In genomic region chr9:92774274-92774673, GRCh38 we compare ENCODE assay signal across 13 cellular contexts. TPM values are rescaled to one million over a fixed set of nuclear protein-coding genes. Genes with fewer than 3 reads are reported as not detected.
DNase-seq lines count a peak whose midpoint lies in the region; ATAC-seq, FAIRE-seq and TF ChIP-seq lines count a peak whose summit lies in the region.
"Had no signal": no experiment of that assay in that cellular context is flagged by ENCODE, and none has a peak within 500 bp of the region (broad histone marks: within the 10 kb centered on the region; RNA-seq: fewer than 3 reads in every experiment).

No MANE protein-coding gene starts in this region.

- no peak for TF ChIP-seq CTCF in AG10803 (conservative IDR thresholded peaks at IDR 0.05; ENCODE audit: low read length)
- TF ChIP-seq CTCF in brain microvascular endothelial cell (IDR thresholded peaks at IDR 0.05; ENCODE audit: low read depth, low read length, missing control alignments): no peak
- TF ChIP-seq CTCF in osteocyte (IDR thresholded peaks at IDR 0.05): no peak

- H3K27me3 ChIP-seq in brain microvascular endothelial cell (replicated peaks) (no peaks in the 10 kb centered on the region), small intestine (ENCODE audit: control insufficient read depth in 2 of 2, insufficient read depth in 2 of 2, low read length in 2 of 2) (peaks cover 2 to 4% of the 10 kb centered on the region in 2 donors)
- H3K27me3 ChIP-seq: ascending aorta had no signal

- no peaks in the 10 kb centered on the region for H3K36me3 Mint-ChIP-seq in osteocyte (ENCODE audit: unreplicated experiment)

- DNase-seq in AG10803 (ENCODE audit: low read depth) (peak; percentile 98), HS-5 (ENCODE audit: low read depth) (peak; percentile 80), brain microvascular endothelial cell (peak; percentile 62), kidney tubule cell (ENCODE audit: low spot score) (peak; percentile 74), osteocyte (ENCODE audit: extremely low spot score, unreplicated experiment) (no peak), small intestine (no peak)
- DNase-seq: activated CD4-positive, CD25-positive, alpha-beta regulatory T cell; activated T-cell treated with anti-CD3 and anti-CD28 coated beads, Interleukin-2, amount 50 U/mL, for 24 hours; KG1; SHP77 treated with DMSO at 0.1 percent for 48 hours had no signal

- no peak overlapping the region for H3K27ac Mint-ChIP-seq in osteocyte (ENCODE audit: unreplicated experiment)
- H3K27ac Mint-ChIP-seq: activated T-cell treated with anti-CD3 and anti-CD28 coated beads, Interleukin-2, amount 50 U/mL, for 24 hours had no signal

- no peaks in the 10 kb centered on the region for H3K4me1 ChIP-seq in small intestine (ENCODE audit: control insufficient read depth in 2 of 2, insufficient read depth in 1 of 2, low read depth in 1 of 2, low read length in 1 of 2)
- H3K4me1 ChIP-seq: ascending aorta had no signal

- no peak for FAIRE-seq in small intestine (lab: Jason Lieb, UNC)

- H3K27me3 Mint-ChIP-seq in osteocyte (ENCODE audit: unreplicated experiment): peaks cover 6% of the 10 kb centered on the region
- H3K27me3 Mint-ChIP-seq: activated T-cell treated with anti-CD3 and anti-CD28 coated beads, Interleukin-2, amount 50 U/mL, for 24 hours had no signal

- WGBS in small intestine, 3 donors: 61 to 83% (median 76%) methylated on average over 1 of the region's 1 CpG

- H3K4me3 ChIP-seq in AG10803 (ENCODE audit: low read length) (no peak overlapping the region), brain microvascular endothelial cell (ENCODE audit: low read depth, low read length) (no peak overlapping the region), small intestine (ENCODE audit: low read depth in 1 of 2, low read length in 2 of 2) (no peak overlapping the region)
- H3K4me3 ChIP-seq: ascending aorta had no signal

- no peak for ATAC-seq in HG03095 (IDR thresholded peaks at IDR 0.05; ENCODE audit: unreplicated experiment)
- ATAC-seq in GM18873 (IDR thresholded peaks at IDR 0.05; ENCODE audit: low FRiP score, unreplicated experiment): no peak

- no peak overlapping the region for H3K27ac ChIP-seq in brain microvascular endothelial cell
- no peak overlapping the region for H3K27ac ChIP-seq in small intestine (ENCODE audit: low read depth in 1 of 2, low read length in 1 of 2)
- H3K27ac ChIP-seq: ascending aorta had no signal

- H3K9me3 ChIP-seq in small intestine (ENCODE audit: control insufficient read depth, low read depth): no peaks in the 10 kb centered on the region
- H3K9me3 ChIP-seq: ascending aorta had no signal

- no peaks in the 10 kb centered on the region for H3K9me3 Mint-ChIP-seq in osteocyte (ENCODE audit: unreplicated experiment)
- H3K9me3 Mint-ChIP-seq: activated T-cell treated with anti-CD3 and anti-CD28 coated beads, Interleukin-2, amount 50 U/mL, for 24 hours had no signal

- in situ Hi-C loops in brain microvascular endothelial cell (cut with HindIII; ENCODE audit: low pct_ligation_motif_present, low sequenced_read_pairs): no loop called here

- no peak overlapping the region for H3K4me3 Mint-ChIP-seq in osteocyte (ENCODE audit: unreplicated experiment)
- H3K4me3 Mint-ChIP-seq: activated T-cell treated with anti-CD3 and anti-CD28 coated beads, Interleukin-2, amount 50 U/mL, for 24 hours had no signal

- no peaks in the 10 kb centered on the region for H3K36me3 ChIP-seq in brain microvascular endothelial cell (replicated peaks)
- H3K36me3 ChIP-seq in small intestine (ENCODE audit: control insufficient read depth in 2 of 2, insufficient read depth in 2 of 2, low read length in 2 of 2): no peaks in the 10 kb centered on the region
- H3K36me3 ChIP-seq: ascending aorta had no signal

- no peaks in the 10 kb centered on the region for H3K4me1 Mint-ChIP-seq in osteocyte (ENCODE audit: unreplicated experiment)

RNA-seq across cellular contexts. Expression of gene BICD2, which starts 9.6 kb away (rescaled TPM):
- 34.8 and 35.4 TPM in 2 replicates for total RNA-seq in osteocyte
- 1 to 10 TPM in 2 of 3 donors, under 1 TPM in 1; 0.67 to 5.4 (median 1.1) TPM for polyA plus RNA-seq in small intestine

Comparison
In these comparisons a context has a peak if more than half of its experiments do, and no peak if none do; other contexts are left out.
1. DNase-seq: peak in AG10803 (single experiment), HS-5 (single experiment), brain microvascular endothelial cell (single experiment) and kidney tubule cell (single experiment); none in osteocyte (single experiment) and small intestine (single experiment).